Comparison of ENCODE assay signal across 32 cellular contexts in genomic region chr3:83093222-83093572, GRCh38.
"Had no signal": no experiment of that assay in that cellular context is flagged by ENCODE, and none has a peak within 500 bp of the region (broad histone marks: within the 10 kb centered on the region; RNA-seq: fewer than 3 reads in every experiment).

No MANE protein-coding gene starts in this region.

- H3K27me3 ChIP-seq: cardiac muscle cell, colonic mucosa, MG63 had no signal

- H3K27ac ChIP-seq: cardiac muscle cell, colonic mucosa, WERI-Rb-1 had no signal

- H3K9me3 ChIP-seq: colonic mucosa, MG63 had no signal

- H3K4me1 ChIP-seq: colonic mucosa had no signal

- DNase-seq: activated CD4-positive, alpha-beta memory T cell treated with anti-CD3 and anti-CD28 coated beads, Interleukin-2, amount 10 ng/mL, durations not matched to agents 7 days and 5 days; activated CD4-positive, alpha-beta T cell treated with anti-CD3 and anti-CD28 coated beads for 1 hour; activated CD4-positive, alpha-beta T cell treated with anti-CD3 and anti-CD28 coated beads for 48 hours; activated CD4-positive, CD25-positive, alpha-beta regulatory T cell; activated CD8-positive, alpha-beta memory T cell treated with anti-CD3 and anti-CD28 coated beads for 24 hours; activated CD8-positive, alpha-beta memory T cell treated with anti-CD3 and anti-CD28 coated beads, Interleukin-2, amount 10 ng/mL, durations not matched to agents 7 days and 5 days; activated CD8-positive, alpha-beta memory T cell treated with anti-CD3 and anti-CD28 coated beads, Interleukin-2, amount 50 U/mL, for 48 hours; activated effector memory CD4-positive, alpha-beta T cell treated with Interleukin-2 at 50 U/mL for 16 hours; activated naive CD4-positive, alpha-beta T cell; activated naive CD4-positive, alpha-beta T cell treated with anti-CD3 and anti-CD28 coated beads, Interleukin-2, amount 50 U/mL, for 16 hours; activated naive CD8-positive, alpha-beta T cell treated with anti-CD3 and anti-CD28 coated beads for 36 hours; activated T-cell treated with anti-CD3 and anti-CD28 coated beads, Interleukin-2, amount 50 U/mL, for 48 hours; amniotic stem cell; aorta; colonic mucosa; MG63; NCI-H1048; NCI-H1105 treated with DMSO at 0.1 percent for 48 hours; NCI-H1436; NCI-H1694; NCI-H1930; NCI-H345; NCI-H524 treated with DMSO at 0.1 percent for 48 hours; NK-92 treated with Interleukin-12 subunit alpha and Interleukin-12 subunit beta, amount 100 ng/mL, for 24 hours; PC-3; Right ventricle myocardium superior; SW 1271; T-helper 1 cell; T-helper 2 cell; T-helper 9 cell; WERI-Rb-1 had no signal

- H3K36me3 ChIP-seq: cardiac muscle cell, colonic mucosa, MG63, WERI-Rb-1 had no signal

- ATAC-seq: activated CD8-positive, alpha-beta memory T cell treated with anti-CD3 and anti-CD28 coated beads, Interleukin-2, amount 10 ng/mL, durations not matched to agents 7 days and 5 days; PC-3 had no signal

- H3K4me3 ChIP-seq: cardiac muscle cell, colonic mucosa, MG63 had no signal
